In genomic region chr22:49970528-49971231, GRCh38 we compare ENCODE assay signal across 2 cellular contexts.
TF ChIP-seq lines count a peak whose summit lies in the region.

No MANE protein-coding gene starts in this region.

TF ChIP-seq in HEK293T, 16 proteins besides CTCF, POLR2A, EP300 and RAD21:
- no peak for TF ChIP-seq TARDBP (IDR thresholded peaks at IDR 0.05)
- TF ChIP-seq, protein P1, sequence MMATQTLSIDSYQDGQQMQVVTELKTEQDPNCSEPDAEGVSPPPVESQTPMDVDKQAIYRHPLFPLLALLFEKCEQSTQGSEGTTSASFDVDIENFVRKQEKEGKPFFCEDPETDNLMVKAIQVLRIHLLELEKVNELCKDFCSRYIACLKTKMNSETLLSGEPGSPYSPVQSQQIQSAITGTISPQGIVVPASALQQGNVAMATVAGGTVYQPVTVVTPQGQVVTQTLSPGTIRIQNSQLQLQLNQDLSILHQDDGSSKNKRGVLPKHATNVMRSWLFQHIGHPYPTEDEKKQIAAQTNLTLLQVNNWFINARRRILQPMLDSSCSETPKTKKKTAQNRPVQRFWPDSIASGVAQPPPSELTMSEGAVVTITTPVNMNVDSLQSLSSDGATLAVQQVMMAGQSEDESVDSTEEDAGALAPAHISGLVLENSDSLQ (IDR thresholded peaks at IDR 0.05): peak; percentile 79
TF ChIP-seq in HEK293T: peak in this region for 1.

TF ChIP-seq in K562, 482 proteins besides CTCF, POLR2A, EP300 and RAD21 (continues in another document):
- TF ChIP-seq GABPB1 (CRISPR knock-in tag; IDR thresholded peaks at IDR 0.05) (peak; percentile 46; the same call in 1 of the 2 replicates), PTTG1 (tag; IDR thresholded peaks at IDR 0.05; ENCODE audit: low read depth) (no peak), L3MBTL2 (IDR thresholded peaks at IDR 0.05) (peak; percentile 82), ZNF175 (CRISPR knock-in tag; IDR thresholded peaks at IDR 0.05; ENCODE audit: low read depth) (0 out of 2 replicates have a peak, but pooled peaks have one; percentile 66), HMBOX1 (IDR thresholded peaks at IDR 0.05) (no peak), RBM34 (IDR thresholded peaks at IDR 0.05; ENCODE audit: borderline replicate concordance, insufficient read depth, low read length) (no peak), THRB (CRISPR knock-in tag; conservative IDR thresholded peaks at IDR 0.05) (no peak), POLR2B (IDR thresholded peaks at IDR 0.05; ENCODE audit: low read depth, partially characterized antibody) (peak; percentile 42), MGA (IDR thresholded peaks at IDR 0.05) (peak; percentile 83), SPI1 (IDR thresholded peaks at IDR 0.05; ENCODE audit: borderline replicate concordance, low read depth, low read length) (no peak), THAP7 (CRISPR knock-in tag; IDR thresholded peaks at IDR 0.05) (no peak), ZNF507 (tag; conservative IDR thresholded peaks at IDR 0.05) (no peak), SMARCC2 (IDR thresholded peaks at IDR 0.05; ENCODE audit: low read depth) (0 out of 2 replicates have a peak, but pooled peaks have one; percentile 43), ZNF239 (CRISPR knock-in tag; IDR thresholded peaks at IDR 0.05) (no peak), ZNF717 (CRISPR knock-in tag; IDR thresholded peaks at IDR 0.05) (no peak), GATAD2A (IDR thresholded peaks at IDR 0.05) (no peak), ZNF253 (CRISPR knock-in tag; conservative IDR thresholded peaks at IDR 0.05) (no peak), MAFK (IDR thresholded peaks at IDR 0.05; ENCODE audit: low read length) (peak; percentile 79), RNF219 (CRISPR knock-in tag; IDR thresholded peaks at IDR 0.05) (no peak), ZNF263 (CRISPR knock-in tag; IDR thresholded peaks at IDR 0.05; ENCODE audit: borderline replicate concordance) (peak; percentile 98), HNRNPK (IDR thresholded peaks at IDR 0.05; ENCODE audit: low read depth, low read length, poor library complexity, severe bottlenecking) (no peak), ZBTB7A (IDR thresholded peaks at IDR 0.05; ENCODE audit: borderline replicate concordance, control insufficient read depth, low read depth, low read length) (peak; percentile 58), CREM (IDR thresholded peaks at IDR 0.05; ENCODE audit: low read depth) (peak; percentile 97), CXXC5 (CRISPR knock-in tag; IDR thresholded peaks at IDR 0.05) (no peak), ARID1B (IDR thresholded peaks at IDR 0.05) (peak; percentile 82), CEBPG (CRISPR knock-in tag; IDR thresholded peaks at IDR 0.05) (no peak), CEBPG (tag; conservative IDR thresholded peaks at IDR 0.05 in 1 of 2, IDR thresholded peaks at IDR 0.05 in 1 of 2) (no peak)
- TF ChIP-seq, protein P2, sequence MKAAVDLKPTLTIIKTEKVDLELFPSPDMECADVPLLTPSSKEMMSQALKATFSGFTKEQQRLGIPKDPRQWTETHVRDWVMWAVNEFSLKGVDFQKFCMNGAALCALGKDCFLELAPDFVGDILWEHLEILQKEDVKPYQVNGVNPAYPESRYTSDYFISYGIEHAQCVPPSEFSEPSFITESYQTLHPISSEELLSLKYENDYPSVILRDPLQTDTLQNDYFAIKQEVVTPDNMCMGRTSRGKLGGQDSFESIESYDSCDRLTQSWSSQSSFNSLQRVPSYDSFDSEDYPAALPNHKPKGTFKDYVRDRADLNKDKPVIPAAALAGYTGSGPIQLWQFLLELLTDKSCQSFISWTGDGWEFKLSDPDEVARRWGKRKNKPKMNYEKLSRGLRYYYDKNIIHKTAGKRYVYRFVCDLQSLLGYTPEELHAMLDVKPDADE (conservative IDR thresholded peaks at IDR 0.05; ENCODE audit: control insufficient read depth, low read depth, low read length): no peak
- TF ChIP-seq, protein P3, sequence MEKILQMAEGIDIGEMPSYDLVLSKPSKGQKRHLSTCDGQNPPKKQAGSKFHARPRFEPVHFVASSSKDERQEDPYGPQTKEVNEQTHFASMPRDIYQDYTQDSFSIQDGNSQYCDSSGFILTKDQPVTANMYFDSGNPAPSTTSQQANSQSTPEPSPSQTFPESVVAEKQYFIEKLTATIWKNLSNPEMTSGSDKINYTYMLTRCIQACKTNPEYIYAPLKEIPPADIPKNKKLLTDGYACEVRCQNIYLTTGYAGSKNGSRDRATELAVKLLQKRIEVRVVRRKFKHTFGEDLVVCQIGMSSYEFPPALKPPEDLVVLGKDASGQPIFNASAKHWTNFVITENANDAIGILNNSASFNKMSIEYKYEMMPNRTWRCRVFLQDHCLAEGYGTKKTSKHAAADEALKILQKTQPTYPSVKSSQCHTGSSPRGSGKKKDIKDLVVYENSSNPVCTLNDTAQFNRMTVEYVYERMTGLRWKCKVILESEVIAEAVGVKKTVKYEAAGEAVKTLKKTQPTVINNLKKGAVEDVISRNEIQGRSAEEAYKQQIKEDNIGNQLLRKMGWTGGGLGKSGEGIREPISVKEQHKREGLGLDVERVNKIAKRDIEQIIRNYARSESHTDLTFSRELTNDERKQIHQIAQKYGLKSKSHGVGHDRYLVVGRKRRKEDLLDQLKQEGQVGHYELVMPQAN (IDR thresholded peaks at IDR 0.05; ENCODE audit: borderline replicate concordance): no peak
